16 cellular contexts compared by ENCODE assay signal in the genomic region with DNA sequence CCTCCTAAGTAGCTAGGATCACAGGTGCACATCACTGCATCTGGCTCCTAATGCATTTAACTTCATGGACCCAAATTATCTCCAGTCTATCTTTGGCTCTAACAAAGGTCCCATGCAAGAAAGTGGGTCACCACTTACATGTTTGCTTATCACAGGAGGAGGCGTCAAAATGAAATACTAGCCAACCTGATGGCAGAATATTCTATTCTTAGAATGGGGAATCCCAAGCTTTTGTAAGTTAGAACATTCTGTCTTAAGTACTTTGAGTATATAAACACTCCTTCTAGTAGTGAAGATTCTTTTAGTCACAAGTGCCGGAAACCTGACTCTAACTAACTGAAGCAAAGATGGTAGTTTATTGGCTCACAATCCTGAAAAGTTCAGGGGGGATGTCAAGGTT.
DNase-seq lines count a peak whose midpoint lies in the region; ATAC-seq and TF ChIP-seq lines count a peak whose summit lies in the region.
"Had no signal": no experiment of that assay in that cellular context is flagged by ENCODE, and none has a peak within 500 bp of the region (broad histone marks: within the 10 kb centered on the region; RNA-seq: fewer than 3 reads in every experiment).

No MANE protein-coding gene starts in this region.

- H3K9me3 Mint-ChIP-seq in naive thymus-derived CD8-positive, alpha-beta T cell: peaks cover 0 to 25% (median 2%) of the 10 kb centered on the region in 9 donors
- no peaks in the 10 kb centered on the region for H3K9me3 Mint-ChIP-seq in nephron progenitor cell
- H3K9me3 Mint-ChIP-seq: CD4-positive, alpha-beta T cell had no signal

- H3K4me1 Mint-ChIP-seq in naive thymus-derived CD8-positive, alpha-beta T cell: no peaks in the 10 kb centered on the region
- H3K4me1 Mint-ChIP-seq in nephron progenitor cell: peaks cover 18% of the 10 kb centered on the region

- ATAC-seq in left cardiac atrium (peak; percentile 70 to 74), omental fat pad (ENCODE audit: low FRiP score) (peak; percentile 44), GM19467 (IDR thresholded peaks at IDR 0.05; ENCODE audit: unreplicated experiment) (no peak), HG02571 (IDR thresholded peaks at IDR 0.05; ENCODE audit: unreplicated experiment) (no peak)
- no peak for ATAC-seq in naive thymus-derived CD8-positive, alpha-beta T cell
- ATAC-seq: Panc1 had no signal

- peak; percentile 93 for DNase-seq in choroid plexus epithelial cell (ENCODE audit: low read depth)
- DNase-seq in left cardiac atrium: no peak
- no peak for DNase-seq in omental fat pad (ENCODE audit: low spot score)
- DNase-seq in thyroid gland: no peak
- no peak for DNase-seq in naive thymus-derived CD8-positive, alpha-beta T cell
- DNase-seq in nephron progenitor cell: no peak
- DNase-seq: ACHN; CD4-positive, alpha-beta T cell; DMS79 treated with DMSO at 0.1 percent for 48 hours; MG63; NCI-H2029; NCI-H510A treated with DMSO at 0.1 percent for 48 hours; SHP77 treated with DMSO at 0.1 percent for 48 hours had no signal

- TF ChIP-seq CTCF in choroid plexus epithelial cell (conservative IDR thresholded peaks at IDR 0.05; ENCODE audit: low read depth, low read length): no peak
- TF ChIP-seq CTCF in omental fat pad (IDR thresholded peaks at IDR 0.05): no peak
- TF ChIP-seq CTCF in thyroid gland (IDR thresholded peaks at IDR 0.05): no peak
- no peak for TF ChIP-seq CTCF in nephron progenitor cell (IDR thresholded peaks at IDR 0.05)

- H3K36me3 Mint-ChIP-seq in naive thymus-derived CD8-positive, alpha-beta T cell: no peaks in the 10 kb centered on the region
- H3K36me3 Mint-ChIP-seq in nephron progenitor cell (ENCODE audit: low read depth): no peaks in the 10 kb centered on the region

- intact Hi-C loops in left cardiac atrium (cut with DNase I) (loop anchor here in 1 of 2 donors (5.0 kb wide), 1 partner anchor 73 kb away; a partner anchor contains a TSS), thyroid gland (cut with DNase I) (no loop called here)

- no peaks in the 10 kb centered on the region for H3K27me3 ChIP-seq in thyroid gland
- H3K27me3 ChIP-seq: MG63 had no signal

- WGBS in thyroid gland, 2 donors: 32 to 37% methylated on average over 2 of the region's 2 CpGs

- no peak overlapping the region for H3K4me3 ChIP-seq in choroid plexus epithelial cell (ENCODE audit: low read depth, low read length)
- no peak overlapping the region for H3K4me3 ChIP-seq in thyroid gland (replicated peaks in 1 of 3)
- H3K4me3 ChIP-seq: MG63 had no signal

- peaks cover 0 to 7% (median 0%) of the 10 kb centered on the region in 5 donors for H3K27me3 Mint-ChIP-seq in naive thymus-derived CD8-positive, alpha-beta T cell
- no peaks in the 10 kb centered on the region for H3K27me3 Mint-ChIP-seq in nephron progenitor cell (ENCODE audit: low read depth, poor library complexity)
- H3K27me3 Mint-ChIP-seq: CD4-positive, alpha-beta T cell had no signal

- no peak overlapping the region for H3K4me3 Mint-ChIP-seq in naive thymus-derived CD8-positive, alpha-beta T cell
- H3K4me3 Mint-ChIP-seq in nephron progenitor cell: no peak overlapping the region
- H3K4me3 Mint-ChIP-seq: CD4-positive, alpha-beta T cell had no signal

- H3K27ac ChIP-seq in thyroid gland: peak overlapping the region; percentile 55 to 72 (median 67)

- POLR2A ChIA-PET in naive thymus-derived CD8-positive, alpha-beta T cell (lab: Charles Lee): no interaction called here

- peaks cover 46 to 52% of the 10 kb centered on the region in 2 donors for H3K4me1 ChIP-seq in thyroid gland

- TF ChIP-seq POLR2A in thyroid gland (IDR thresholded peaks at IDR 0.05): no peak

- no peak overlapping the region for H3K27ac Mint-ChIP-seq in naive thymus-derived CD8-positive, alpha-beta T cell
- H3K27ac Mint-ChIP-seq in nephron progenitor cell: no peak overlapping the region
- H3K27ac Mint-ChIP-seq: CD4-positive, alpha-beta T cell had no signal

- H3K36me3 ChIP-seq in thyroid gland: no peaks in the 10 kb centered on the region
- H3K36me3 ChIP-seq: MG63 had no signal

- H3K9me3 ChIP-seq in thyroid gland: no peaks in the 10 kb centered on the region
- H3K9me3 ChIP-seq: MG63 had no signal

Comparison
In these comparisons a context has a peak if more than half of its experiments do, and no peak if none do; other contexts are left out.
1. ATAC-seq: peak in left cardiac atrium (2 of 2) and omental fat pad (single experiment); none in naive thymus-derived CD8-positive, alpha-beta T cell (0 of 2), GM19467 (single experiment) and HG02571 (single experiment).